Comparison of ENCODE assay signal across 1 cellular context in genomic region chr20:50446351-50447101, GRCh38.
TF ChIP-seq lines count a peak whose summit lies in the region.

No MANE protein-coding gene starts in this region.

TF ChIP-seq in HepG2, 621 proteins besides CTCF, POLR2A, EP300 and RAD21 (continued from another document):
- TF ChIP-seq KAT8 (CRISPR knock-in tag; IDR thresholded peaks at IDR 0.05) = peak; percentile 35; the same call in 1 of the 2 replicates
- TF ChIP-seq JUND (CRISPR knock-in tag; IDR thresholded peaks at IDR 0.05) = no peak
- TF ChIP-seq MEF2D (CRISPR knock-in tag; IDR thresholded peaks at IDR 0.05) = 0 out of 2 replicates have a peak, but pooled peaks have one; percentile 40
- TF ChIP-seq, protein P1, sequence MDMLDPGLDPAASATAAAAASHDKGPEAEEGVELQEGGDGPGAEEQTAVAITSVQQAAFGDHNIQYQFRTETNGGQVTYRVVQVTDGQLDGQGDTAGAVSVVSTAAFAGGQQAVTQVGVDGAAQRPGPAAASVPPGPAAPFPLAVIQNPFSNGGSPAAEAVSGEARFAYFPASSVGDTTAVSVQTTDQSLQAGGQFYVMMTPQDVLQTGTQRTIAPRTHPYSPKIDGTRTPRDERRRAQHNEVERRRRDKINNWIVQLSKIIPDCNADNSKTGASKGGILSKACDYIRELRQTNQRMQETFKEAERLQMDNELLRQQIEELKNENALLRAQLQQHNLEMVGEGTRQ (IDR thresholded peaks at IDR 0.05; ENCODE audit: low read depth, low read length) = peak; percentile 75
- TF ChIP-seq, protein P1 (CRISPR knock-in tag; IDR thresholded peaks at IDR 0.05; ENCODE audit: borderline replicate concordance) = peak; percentile 66; the same call in 1 of the 2 replicates
- TF ChIP-seq LCORL (IDR thresholded peaks at IDR 0.05) = no peak
- no peak for TF ChIP-seq LCORL (CRISPR knock-in tag; IDR thresholded peaks at IDR 0.05)
- TF ChIP-seq ZNF781 (CRISPR knock-in tag; IDR thresholded peaks at IDR 0.05; ENCODE audit: borderline replicate concordance, not compliant biosample characterization) = peak; percentile 19
- 0 out of 2 replicates have a peak, but pooled peaks have one; percentile 47 for TF ChIP-seq GFI1 (CRISPR knock-in tag; IDR thresholded peaks at IDR 0.05; ENCODE audit: borderline replicate concordance)
- peak; percentile 45; the same call in 1 of the 2 replicates for TF ChIP-seq RCOR2 (CRISPR knock-in tag; IDR thresholded peaks at IDR 0.05)
- no peak for TF ChIP-seq ZNF749 (CRISPR knock-in tag; IDR thresholded peaks at IDR 0.05; ENCODE audit: borderline replicate concordance)
- TF ChIP-seq ZNF256 (CRISPR knock-in tag; conservative IDR thresholded peaks at IDR 0.05) = no peak
- TF ChIP-seq, protein P2, sequence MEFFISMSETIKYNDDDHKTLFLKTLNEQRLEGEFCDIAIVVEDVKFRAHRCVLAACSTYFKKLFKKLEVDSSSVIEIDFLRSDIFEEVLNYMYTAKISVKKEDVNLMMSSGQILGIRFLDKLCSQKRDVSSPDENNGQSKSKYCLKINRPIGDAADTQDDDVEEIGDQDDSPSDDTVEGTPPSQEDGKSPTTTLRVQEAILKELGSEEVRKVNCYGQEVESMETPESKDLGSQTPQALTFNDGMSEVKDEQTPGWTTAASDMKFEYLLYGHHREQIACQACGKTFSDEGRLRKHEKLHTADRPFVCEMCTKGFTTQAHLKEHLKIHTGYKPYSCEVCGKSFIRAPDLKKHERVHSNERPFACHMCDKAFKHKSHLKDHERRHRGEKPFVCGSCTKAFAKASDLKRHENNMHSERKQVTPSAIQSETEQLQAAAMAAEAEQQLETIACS (CRISPR knock-in tag; IDR thresholded peaks at IDR 0.05) = no peak
- TF ChIP-seq CEBPG (CRISPR knock-in tag; IDR thresholded peaks at IDR 0.05) = peak; percentile 56; the same call in 1 of the 2 replicates
- no peak for TF ChIP-seq ZNF142 (CRISPR knock-in tag; IDR thresholded peaks at IDR 0.05)
- TF ChIP-seq CBX2 (IDR thresholded peaks at IDR 0.05; ENCODE audit: low read depth, low read length) = no peak
- TF ChIP-seq CBX2 (CRISPR knock-in tag; IDR thresholded peaks at IDR 0.05; ENCODE audit: low read depth) = 0 out of 2 replicates have a peak, but pooled peaks have one; percentile 52
- TF ChIP-seq ZNF260 (CRISPR knock-in tag; IDR thresholded peaks at IDR 0.05; ENCODE audit: borderline replicate concordance, low read depth) = no peak
- peak; percentile 16; the same call in 1 of the 2 replicates for TF ChIP-seq ZNF687 (CRISPR knock-in tag; IDR thresholded peaks at IDR 0.05)
- TF ChIP-seq, protein P3, sequence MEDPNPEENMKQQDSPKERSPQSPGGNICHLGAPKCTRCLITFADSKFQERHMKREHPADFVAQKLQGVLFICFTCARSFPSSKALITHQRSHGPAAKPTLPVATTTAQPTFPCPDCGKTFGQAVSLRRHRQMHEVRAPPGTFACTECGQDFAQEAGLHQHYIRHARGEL (CRISPR knock-in tag; IDR thresholded peaks at IDR 0.05) = no peak
- 0 out of 2 replicates have a peak, but pooled peaks have one; percentile 58 for TF ChIP-seq CC2D1A (CRISPR knock-in tag; IDR thresholded peaks at IDR 0.05)
- TF ChIP-seq U2AF1 (optimal IDR thresholded peaks at IDR 0.05; ENCODE audit: low read depth, low read length) = no peak
- no peak for TF ChIP-seq ZSCAN9 (CRISPR knock-in tag; IDR thresholded peaks at IDR 0.05; ENCODE audit: borderline replicate concordance)
- no peak for TF ChIP-seq ZNF672 (CRISPR knock-in tag; IDR thresholded peaks at IDR 0.05)
- TF ChIP-seq, protein P4, sequence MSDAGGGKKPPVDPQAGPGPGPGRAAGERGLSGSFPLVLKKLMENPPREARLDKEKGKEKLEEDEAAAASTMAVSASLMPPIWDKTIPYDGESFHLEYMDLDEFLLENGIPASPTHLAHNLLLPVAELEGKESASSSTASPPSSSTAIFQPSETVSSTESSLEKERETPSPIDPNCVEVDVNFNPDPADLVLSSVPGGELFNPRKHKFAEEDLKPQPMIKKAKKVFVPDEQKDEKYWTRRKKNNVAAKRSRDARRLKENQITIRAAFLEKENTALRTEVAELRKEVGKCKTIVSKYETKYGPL (CRISPR knock-in tag; IDR thresholded peaks at IDR 0.05) = no peak
- TF ChIP-seq GABPA (IDR thresholded peaks at IDR 0.05; ENCODE audit: low read depth, low read length) = no peak
- no peak for TF ChIP-seq GABPA (CRISPR knock-in tag; IDR thresholded peaks at IDR 0.05; ENCODE audit: low read depth)
- no peak; the same call in 1 of the 2 replicates for TF ChIP-seq ZBED4 (CRISPR knock-in tag; IDR thresholded peaks at IDR 0.05; ENCODE audit: borderline replicate concordance)
- TF ChIP-seq SOX13 (IDR thresholded peaks at IDR 0.05) = no peak
- peak in 1 of 2 experiments; percentile 83; a peak in 2 of 4 replicates for TF ChIP-seq SOX13 (CRISPR knock-in tag; conservative IDR thresholded peaks at IDR 0.05 in 1 of 2, IDR thresholded peaks at IDR 0.05 in 1 of 2)
- 0 out of 2 replicates have a peak, but pooled peaks have one; percentile 23 for TF ChIP-seq CBX5 (CRISPR knock-in tag; IDR thresholded peaks at IDR 0.05; ENCODE audit: borderline replicate concordance)
- no peak for TF ChIP-seq NR3C1 (CRISPR knock-in tag; IDR thresholded peaks at IDR 0.05)
- peak; percentile 29; the same call in 1 of the 2 replicates for TF ChIP-seq ARID5B (CRISPR knock-in tag; IDR thresholded peaks at IDR 0.05)
